18 cellular contexts compared by ENCODE assay signal in genomic region chr9:97531750-97532383, GRCh38. TPM values are rescaled to one million over a fixed set of nuclear protein-coding genes. Genes with fewer than 3 reads are reported as not detected.
DNase-seq lines count a peak whose midpoint lies in the region; TF ChIP-seq lines count a peak whose summit lies in the region.
"Had no signal": no experiment of that assay in that cellular context is flagged by ENCODE, and none has a peak within 500 bp of the region (broad histone marks: within the 10 kb centered on the region; RNA-seq: fewer than 3 reads in every experiment).

No MANE protein-coding gene starts in this region.

- TF ChIP-seq POLR2A in ovary (IDR thresholded peaks at IDR 0.05) (no peak), transverse colon (IDR thresholded peaks at IDR 0.05) (no peak)

- H3K27me3 ChIP-seq in left ventricle myocardium inferior (ENCODE audit: low read depth) (no peaks in the 10 kb centered on the region), ovary (no peaks in the 10 kb centered on the region), transverse colon (no peaks in the 10 kb centered on the region)
- H3K27me3 ChIP-seq: suprapubic skin had no signal

- DNase-seq in caudate nucleus (lab: John Stamatoyannopoulos, UW) (no peak), left ventricle myocardium inferior (no peak), ovary (peak in 1 of 5 donors; percentile 42), transverse colon (no peak), amniotic stem cell (lab: John Stamatoyannopoulos, UW) (no peak), HuH-7 (ENCODE audit: low spot score) (no peak), nucleus accumbens (lab: John Stamatoyannopoulos, UW) (no peak)
- DNase-seq: activated CD4-positive, alpha-beta T cell treated with anti-CD3 and anti-CD28 coated beads, Interleukin-2, amount 10 ng/mL, durations not matched to agents 24 days and 14 days; activated T-cell treated with anti-CD3 and anti-CD28 coated beads, Interleukin-2, amount 50 U/mL, for 72 hours; anterior cingulate cortex; midbrain; NCI-H1092 treated with DMSO at 0.1 percent for 48 hours; NCI-H1930; NCI-H69; RPMI8226; stimulated activated CD4-positive, alpha-beta T cell treated with anti-CD3 and anti-CD28 coated beads, Interleukin-2, amount 100 ng/mL, for 24 hours had no signal

- in situ Hi-C loops in transverse colon (cut with MboI; ENCODE audit: low pct_ligation_motif_present in 1 of 4, low pct_unique_long_range_greater_than_20kb in 1 of 4, low sequenced_read_pairs in 3 of 4) = no loop called here

- TF ChIP-seq CTCF in left ventricle myocardium inferior (IDR thresholded peaks at IDR 0.05; ENCODE audit: borderline replicate concordance) = no peak
- no peak for TF ChIP-seq CTCF in ovary (IDR thresholded peaks at IDR 0.05)
- no peak for TF ChIP-seq CTCF in transverse colon (IDR thresholded peaks at IDR 0.05)

- WGBS in ovary, 3 donors = 23 to 34% (median 31%) methylated on average over 9 of the region's 9 CpGs
- WGBS in transverse colon (ENCODE audit: low coverage in 1 of 2), 2 donors = 53 to 72% methylated on average over 4 to 9 of the region's 9 CpGs

- no peaks in the 10 kb centered on the region for H3K9me3 ChIP-seq in left ventricle myocardium inferior (replicated peaks)
- no peaks in the 10 kb centered on the region for H3K9me3 ChIP-seq in ovary
- no peaks in the 10 kb centered on the region for H3K9me3 ChIP-seq in transverse colon
- H3K9me3 ChIP-seq: suprapubic skin had no signal

- intact Hi-C loops in left ventricle myocardium inferior (cut with micrococcal nuclease) (no loop called here), ovary (cut with DNase I) (no loop called here), transverse colon (cut with DNase I; ENCODE audit: low total_unique reads) (no loop called here)

- H3K36me3 ChIP-seq in left ventricle myocardium inferior (peaks cover 33% of the 10 kb centered on the region), ovary (no peaks in the 10 kb centered on the region), transverse colon (no peaks in the 10 kb centered on the region)
- H3K36me3 ChIP-seq: suprapubic skin had no signal

- H3K27ac ChIP-seq in caudate nucleus (ENCODE audit: low read depth, low read length) = peak overlapping the region; percentile 30
- peak overlapping the region; percentile 94 for H3K27ac ChIP-seq in left ventricle myocardium inferior (replicated peaks)
- peak overlapping the region; percentile 43 to 86 for H3K27ac ChIP-seq in ovary
- H3K27ac ChIP-seq in transverse colon = peak overlapping the region; percentile 60 to 84 (median 66)
- H3K27ac ChIP-seq: suprapubic skin had no signal

- TF ChIP-seq EP300 in ovary (IDR thresholded peaks at IDR 0.05) = no peak
- no peak for TF ChIP-seq EP300 in transverse colon (IDR thresholded peaks at IDR 0.05; ENCODE audit: low read depth)

- H3K4me3 ChIP-seq in left ventricle myocardium inferior (no peak overlapping the region), ovary (no peak overlapping the region), transverse colon (no peak overlapping the region)
- H3K4me3 ChIP-seq: smooth muscle cell, suprapubic skin had no signal

- H3K4me1 ChIP-seq in left ventricle myocardium inferior (peaks cover 86% of the 10 kb centered on the region), ovary (ENCODE audit: insufficient read depth) (peaks cover 27% of the 10 kb centered on the region), transverse colon (peaks cover 4 to 23% (median 10%) of the 10 kb centered on the region in 4 donors)

RNA-seq across cellular contexts. Expression of gene TMOD1, which starts 30.4 kb away (rescaled TPM):
- total RNA-seq in left ventricle myocardium inferior (186 TPM), ovary (10 to 100 TPM; 37.1 to 76.9 (median 64.0) TPM), transverse colon (10 to 100 TPM in 1 of 4 donors, 1 to 10 TPM in 3; 4.2 to 11.6 (median 7.1) TPM)
- polyA plus RNA-seq in ovary = 10 to 100 TPM; 56.8 to 77.2 TPM

Comparison
In these comparisons a context has a peak if more than half of its experiments do, and no peak if none do; other contexts are left out.
1. H3K27ac ChIP-seq: peak in every context shown above with its lines; median percentile 94 in left ventricle myocardium inferior; 66 in transverse colon; 64 in ovary; 30 in caudate nucleus.